In the genomic region with DNA sequence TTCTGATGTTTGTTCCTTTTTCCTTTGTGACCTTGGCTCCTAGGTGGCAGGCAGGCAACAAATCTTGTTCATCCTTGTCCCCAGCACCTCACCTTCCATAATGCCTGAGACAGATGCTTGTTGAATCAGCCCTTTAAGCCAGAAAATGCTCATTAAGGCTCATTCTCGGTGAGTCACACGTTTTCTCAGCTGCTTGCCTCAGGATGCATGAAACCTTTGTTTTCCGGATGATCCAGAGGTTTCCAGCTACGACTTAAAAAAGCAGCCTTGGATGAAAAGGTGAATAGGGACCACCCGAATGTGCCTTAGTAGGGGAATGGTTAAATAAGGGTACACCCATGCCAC, we compare ENCODE assay signal across 12 cellular contexts. TPM values are rescaled to one million over a fixed set of nuclear protein-coding genes. Genes with fewer than 3 reads are reported as not detected.
DNase-seq lines count a peak whose midpoint lies in the region; ATAC-seq and TF ChIP-seq lines count a peak whose summit lies in the region.
"Had no signal": no experiment of that assay in that cellular context is flagged by ENCODE, and none has a peak within 500 bp of the region (broad histone marks: within the 10 kb centered on the region; RNA-seq: fewer than 3 reads in every experiment).

No MANE protein-coding gene starts in this region.

- peaks cover 41% of the 10 kb centered on the region for H3K4me1 ChIP-seq in GM23338 (ENCODE audit: insufficient read depth)

- peaks cover 43% of the 10 kb centered on the region for H3K4me1 Mint-ChIP-seq in GM23338
- peaks cover 12% of the 10 kb centered on the region for H3K4me1 Mint-ChIP-seq in activated naive CD8-positive, alpha-beta T cell treated with anti-CD3 and anti-CD28 coated beads for 36 hours

- no peaks in the 10 kb centered on the region for H3K79me2 ChIP-seq in GM23338 (replicated peaks; ENCODE audit: insufficient read depth)

- H3K4me3 ChIP-seq in GM23338: no peak overlapping the region
- H3K4me3 ChIP-seq in fibroblast of the aortic adventitia (ENCODE audit: low read depth, low read length): no peak overlapping the region
- H3K4me3 ChIP-seq in retinal pigment epithelial cell (ENCODE audit: low read length): no peak overlapping the region
- H3K4me3 ChIP-seq: ovary had no signal

- H3K27me3 Mint-ChIP-seq in GM23338 (ENCODE audit: insufficient read depth, low read depth, poor library complexity): peaks cover 21% of the 10 kb centered on the region
- H3K27me3 Mint-ChIP-seq in activated naive CD8-positive, alpha-beta T cell treated with anti-CD3 and anti-CD28 coated beads for 36 hours: no peaks in the 10 kb centered on the region
- H3K27me3 Mint-ChIP-seq: effector memory CD8-positive, alpha-beta T cell had no signal

- H3K27ac ChIP-seq in GM23338 (ENCODE audit: low read depth): peak overlapping the region; percentile 88
- H3K27ac ChIP-seq: ovary had no signal

- H3K36me3 Mint-ChIP-seq in GM23338 (ENCODE audit: low read depth): peaks cover 36% of the 10 kb centered on the region
- H3K36me3 Mint-ChIP-seq in activated naive CD8-positive, alpha-beta T cell treated with anti-CD3 and anti-CD28 coated beads for 36 hours: peaks cover 9% of the 10 kb centered on the region

- H3K4me2 ChIP-seq in GM23338: peak overlapping the region; percentile 44

- H4K20me1 ChIP-seq in GM23338 (replicated peaks; ENCODE audit: insufficient read depth): peaks cover 2% of the 10 kb centered on the region; the same call in 1 of the 2 replicates

- H3K9me3 Mint-ChIP-seq in GM23338: no peaks in the 10 kb centered on the region
- H3K9me3 Mint-ChIP-seq in activated naive CD8-positive, alpha-beta T cell treated with anti-CD3 and anti-CD28 coated beads for 36 hours: no peaks in the 10 kb centered on the region
- H3K9me3 Mint-ChIP-seq: effector memory CD8-positive, alpha-beta T cell had no signal

- in situ Hi-C loops in SK-MEL-5 (cut with HindIII; ENCODE audit: low pct_unique_long_range_greater_than_20kb, low sequenced_read_pairs): no loop called here

- no peak overlapping the region for H3K4me3 Mint-ChIP-seq in GM23338
- no peak overlapping the region for H3K4me3 Mint-ChIP-seq in activated naive CD8-positive, alpha-beta T cell treated with anti-CD3 and anti-CD28 coated beads for 36 hours
- H3K4me3 Mint-ChIP-seq: effector memory CD8-positive, alpha-beta T cell had no signal

- no peak for ATAC-seq in GM23338
- ATAC-seq: effector memory CD8-positive, alpha-beta T cell; Right ventricle myocardium inferior had no signal

- peaks cover 9% of the 10 kb centered on the region for H3K36me3 ChIP-seq in GM23338 (ENCODE audit: insufficient read depth)
- H3K36me3 ChIP-seq: ovary had no signal

- peak overlapping the region; percentile 12; the same call in 1 of the 2 replicates for H2AFZ ChIP-seq in GM23338

- peak overlapping the region; percentile 87 for H3K27ac Mint-ChIP-seq in GM23338
- no peak overlapping the region for H3K27ac Mint-ChIP-seq in activated naive CD8-positive, alpha-beta T cell treated with anti-CD3 and anti-CD28 coated beads for 36 hours
- H3K27ac Mint-ChIP-seq: effector memory CD8-positive, alpha-beta T cell had no signal

- DNase-seq in GM23338 (ENCODE audit: low spot score) (peak; percentile 24), SK-MEL-5 (ENCODE audit: low read depth, low spot score) (peak; percentile 82), fibroblast of the aortic adventitia (ENCODE audit: low read depth) (peak; percentile 41), retinal pigment epithelial cell (ENCODE audit: low read depth) (peak; percentile 65), SIG-M5 (lab: John Stamatoyannopoulos, UW) (no peak), cerebellum (ENCODE audit: low spot score) (no peak), HuH-7.5 (ENCODE audit: low spot score) (no peak)
- no peak for DNase-seq in activated naive CD8-positive, alpha-beta T cell treated with anti-CD3 and anti-CD28 coated beads for 36 hours
- DNase-seq: effector memory CD8-positive, alpha-beta T cell; NCI-H226 had no signal

- peaks cover 14% of the 10 kb centered on the region; the same call in 1 of the 2 replicates for H3F3A ChIP-seq in GM23338 (replicated peaks; ENCODE audit: low read depth)

- H3K27me3 ChIP-seq in GM23338 (ENCODE audit: insufficient read depth): no peaks in the 10 kb centered on the region
- H3K27me3 ChIP-seq: ovary had no signal

- H3K9me2 ChIP-seq in GM23338 (ENCODE audit: insufficient read depth): no peaks in the 10 kb centered on the region

- TF ChIP-seq CTCF in GM23338 (conservative IDR thresholded peaks at IDR 0.05; ENCODE audit: low read depth in 2 of 2) (no peak), fibroblast of the aortic adventitia (IDR thresholded peaks at IDR 0.05; ENCODE audit: insufficient read depth, low read length) (no peak), retinal pigment epithelial cell (conservative IDR thresholded peaks at IDR 0.05; ENCODE audit: low read depth, low read length) (no peak)

TF ChIP-seq in GM23338, 12 proteins besides CTCF, POLR2A, EP300 and RAD21 (continues in another document):
- no peak for TF ChIP-seq ZNF114 (CRISPR knock-in tag; IDR thresholded peaks at IDR 0.05)
- no peak for TF ChIP-seq REST (IDR thresholded peaks at IDR 0.05; ENCODE audit: unreplicated experiment)
- no peak for TF ChIP-seq STAT1 (IDR thresholded peaks at IDR 0.05; ENCODE audit: unreplicated experiment)
- no peak for TF ChIP-seq POLR2AphosphoS5 (IDR thresholded peaks at IDR 0.05; ENCODE audit: low read depth)
- no peak for TF ChIP-seq ETS1 (IDR thresholded peaks at IDR 0.05)
- no peak for TF ChIP-seq EZH2 (IDR thresholded peaks at IDR 0.05; ENCODE audit: low read depth, unreplicated experiment)

RNA-seq across cellular contexts. Expression of gene ATP13A2, which starts 4.6 kb away (rescaled TPM):
- total RNA-seq in GM23338 (2014; rRNA removed; shearing (Covaris generic)): 83.3 and 87.7 TPM in 2 replicates
- polyA plus RNA-seq in GM23338 (2016; fragmentation: Nextera tagmentation; extraction: Ambion mirVana): 30.1 and 31.8 TPM in 2 replicates
- total RNA-seq in SK-MEL-5 (2014; rRNA removed; shearing (Covaris generic)): 46.7 and 46.9 TPM in 2 replicates
- 152 and 161 TPM in 2 replicates for polyA plus RNA-seq in SK-MEL-5 (2015; cell fraction: cytosol; rRNA removed)
- polyA plus RNA-seq in SK-MEL-5 (2015; cell fraction: nucleus; rRNA removed): 57.5 and 66.9 TPM in 2 replicates
- total RNA-seq in fibroblast of the aortic adventitia (ENCODE audit: low replicate concordance) (6.8 and 18.4 TPM in 2 replicates), cerebellum (66.2 TPM)
- total RNA-seq in activated naive CD8-positive, alpha-beta T cell treated with anti-CD3 and anti-CD28 coated beads for 36 hours: 10 to 100 TPM; 24.3 to 26.8 TPM

RNA-seq across cellular contexts. Expression of gene MFAP2, which starts 35.9 kb away (rescaled TPM):
- 107 and 129 TPM in 2 replicates for total RNA-seq in GM23338 (2014; rRNA removed; shearing (Covaris generic))
- 255 TPM in 2 replicates for polyA plus RNA-seq in GM23338 (2016; fragmentation: Nextera tagmentation; extraction: Ambion mirVana)
- 0.40 and 1.4 TPM in 2 replicates for total RNA-seq in SK-MEL-5 (2014; rRNA removed; shearing (Covaris generic))
- 0.52 TPM in 1 of 2 replicates, not detected in the other for polyA plus RNA-seq in SK-MEL-5 (2015; cell fraction: cytosol; rRNA removed)
- 0.68 and 2.7 TPM in 2 replicates for polyA plus RNA-seq in SK-MEL-5 (2015; cell fraction: nucleus; rRNA removed)
- total RNA-seq in fibroblast of the aortic adventitia (ENCODE audit: low replicate concordance) (47.7 and 60.3 TPM in 2 replicates), cerebellum (17.7 TPM)
- total RNA-seq in activated naive CD8-positive, alpha-beta T cell treated with anti-CD3 and anti-CD28 coated beads for 36 hours: not detected

RNA-seq across cellular contexts. Expression of gene SDHB, which starts 37.5 kb away (rescaled TPM):
- total RNA-seq in GM23338 (2014; rRNA removed; shearing (Covaris generic)): 72.8 and 105 TPM in 2 replicates
- 112 and 121 TPM in 2 replicates for polyA plus RNA-seq in GM23338 (2016; fragmentation: Nextera tagmentation; extraction: Ambion mirVana)
- 341 and 356 TPM in 2 replicates for total RNA-seq in SK-MEL-5 (2014; rRNA removed; shearing (Covaris generic))
- polyA plus RNA-seq in SK-MEL-5 (2015; cell fraction: cytosol; rRNA removed): 184 and 227 TPM in 2 replicates
- 53.4 and 59.9 TPM in 2 replicates for polyA plus RNA-seq in SK-MEL-5 (2015; cell fraction: nucleus; rRNA removed)
- total RNA-seq in fibroblast of the aortic adventitia (ENCODE audit: low replicate concordance): 48.4 and 106 TPM in 2 replicates
- total RNA-seq in activated naive CD8-positive, alpha-beta T cell treated with anti-CD3 and anti-CD28 coated beads for 36 hours: 100 to 1,000 TPM; 144 to 171 TPM
- 57.2 TPM for total RNA-seq in cerebellum

Comparison
In these comparisons a context has a peak if more than half of its experiments do, and no peak if none do; other contexts are left out.
1. DNase-seq: peak in GM23338 (single experiment), SK-MEL-5 (single experiment), fibroblast of the aortic adventitia (single experiment) and retinal pigment epithelial cell (single experiment); none in activated naive CD8-positive, alpha-beta T cell treated with anti-CD3 and anti-CD28 coated beads for 36 hours (single experiment), SIG-M5 (single experiment), cerebellum (single experiment) and HuH-7.5 (single experiment).